In the genomic region with DNA sequence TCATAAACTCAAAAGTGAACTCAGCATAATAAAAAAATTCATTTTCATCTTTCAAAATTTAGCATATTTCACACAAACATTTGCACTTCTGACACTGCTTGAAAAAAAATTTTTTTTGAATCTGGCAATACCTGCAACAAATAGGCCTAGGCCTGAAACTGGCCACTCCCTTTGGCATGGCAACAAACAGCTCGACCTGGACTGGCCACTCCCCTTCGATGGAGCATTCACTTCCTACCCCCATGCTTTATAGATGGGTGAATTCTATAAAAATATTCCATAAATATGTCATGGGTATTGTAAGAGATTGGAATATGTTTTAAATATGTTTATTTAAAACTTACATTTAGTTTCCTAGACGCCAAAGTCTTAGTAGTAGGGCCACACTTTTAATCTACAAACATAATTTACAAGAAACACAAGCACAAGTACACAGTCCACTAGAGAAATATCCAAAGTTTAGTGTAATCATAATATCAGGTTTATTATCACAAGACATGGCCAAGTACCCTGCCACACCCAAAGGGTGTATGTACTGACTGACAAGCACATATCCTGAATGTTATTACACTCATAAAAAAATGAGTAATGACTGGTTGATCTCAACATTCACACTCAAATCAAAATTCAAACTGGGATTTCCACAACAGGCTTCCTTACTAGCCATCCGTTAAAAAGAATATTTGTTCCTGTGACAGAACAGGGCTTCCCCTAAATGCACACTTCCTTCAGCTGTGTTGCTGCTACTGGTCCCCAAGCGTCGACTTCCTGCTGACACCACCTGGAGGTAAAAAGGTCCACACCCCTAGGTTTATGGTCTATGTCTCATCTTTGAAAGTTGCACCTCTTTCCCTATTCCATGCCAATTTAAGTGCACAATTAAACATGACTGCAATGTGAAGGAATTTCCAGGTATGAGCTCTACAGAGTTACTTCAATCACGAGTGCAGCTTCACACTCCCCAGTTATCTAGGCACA, we compare ENCODE assay signal across 22 cellular contexts.
DNase-seq lines count a peak whose midpoint lies in the region; ATAC-seq and TF ChIP-seq lines count a peak whose summit lies in the region.
"Had no signal": no experiment of that assay in that cellular context is flagged by ENCODE, and none has a peak within 500 bp of the region (broad histone marks: within the 10 kb centered on the region; RNA-seq: fewer than 3 reads in every experiment).

No MANE protein-coding gene starts in this region.

- peaks cover 8% of the 10 kb centered on the region for H3K4me1 ChIP-seq in RWPE2 (ENCODE audit: insufficient read depth, poor library complexity, severe bottlenecking)
- H3K4me1 ChIP-seq in esophagus squamous epithelium, result peaks cover 0 to 22% (median 0%) of the 10 kb centered on the region in 3 donors

- peak; percentile 41 for ATAC-seq in HG02642 (IDR thresholded peaks at IDR 0.05; ENCODE audit: poor library complexity, unreplicated experiment)
- peak; percentile 74 for ATAC-seq in RWPE2 (ENCODE audit: low read depth)
- peak; percentile 90 for ATAC-seq in esophagus mucosa
- ATAC-seq in stimulated activated effector memory CD8-positive, alpha-beta T cell treated with anti-CD3 and anti-CD28 coated beads, Interleukin-12 subunit alpha, Interleukin-12 subunit beta, amount 100 ng/mL, for 72 hours, result peak; percentile 65
- ATAC-seq in GM21390 (IDR thresholded peaks at IDR 0.05; ENCODE audit: unreplicated experiment), result no peak

- H3K27ac Mint-ChIP-seq in stimulated activated effector memory CD8-positive, alpha-beta T cell treated with anti-CD3 and anti-CD28 coated beads, Interleukin-12 subunit alpha, Interleukin-12 subunit beta, amount 100 ng/mL, for 72 hours, result no peak overlapping the region
- H3K27ac Mint-ChIP-seq: B cell; nephron; stimulated activated naive CD8-positive, alpha-beta T cell treated with anti-CD3 and anti-CD28 coated beads, Interleukin-15, Interleukin-2, amounts not matched to agents 100 ng/mL and 50 ng/mL, for 24 hours; type B pancreatic cell had no signal

- H3K36me3 Mint-ChIP-seq in stimulated activated effector memory CD8-positive, alpha-beta T cell treated with anti-CD3 and anti-CD28 coated beads, Interleukin-12 subunit alpha, Interleukin-12 subunit beta, amount 100 ng/mL, for 72 hours, result no peaks in the 10 kb centered on the region

- no peak overlapping the region for H3K4me3 ChIP-seq in RWPE2 (ENCODE audit: severe bottlenecking)
- no peak overlapping the region for H3K4me3 ChIP-seq in esophagus squamous epithelium
- H3K4me3 ChIP-seq: GM23248, lung, sigmoid colon had no signal

- no peak overlapping the region for H3K4me3 Mint-ChIP-seq in stimulated activated effector memory CD8-positive, alpha-beta T cell treated with anti-CD3 and anti-CD28 coated beads, Interleukin-12 subunit alpha, Interleukin-12 subunit beta, amount 100 ng/mL, for 72 hours
- H3K4me3 Mint-ChIP-seq: B cell; central memory CD8-positive, alpha-beta T cell; nephron; stimulated activated naive CD8-positive, alpha-beta T cell treated with anti-CD3 and anti-CD28 coated beads, Interleukin-15, Interleukin-2, amounts not matched to agents 100 ng/mL and 50 ng/mL, for 24 hours; type B pancreatic cell had no signal

- intact Hi-C loops in esophagus squamous epithelium (cut with DNase I), result no loop called here

- DNase-seq in RWPE2 (ENCODE audit: low spot score) (no peak), esophagus squamous epithelium (lab: John Stamatoyannopoulos, UW) (no peak)
- DNase-seq in stimulated activated effector memory CD8-positive, alpha-beta T cell treated with anti-CD3 and anti-CD28 coated beads, Interleukin-12 subunit alpha, Interleukin-12 subunit beta, amount 100 ng/mL, for 72 hours (ENCODE audit: low spot score in 2 of 2), result no peak
- DNase-seq in activated CD4-positive, CD25-positive, alpha-beta regulatory T cell (lab: John Stamatoyannopoulos, UW), result no peak
- DNase-seq: activated CD4-positive, CD25-positive, alpha-beta regulatory T cell treated with anti-CD3 and anti-CD28 coated beads, Interleukin-2, amount 50 U/mL, for 72 hours; activated effector memory CD4-positive, alpha-beta T cell treated with Interleukin-2 at 50 U/mL for 16 hours; aorta; effector CD8-positive, alpha-beta T cell; GM23248; NCI-H1417 treated with DMSO at 0.1 percent for 48 hours; NCI-H526 treated with DMSO at 0.1 percent for 48 hours; sigmoid colon; T1000 had no signal

- H3K4me1 Mint-ChIP-seq in stimulated activated effector memory CD8-positive, alpha-beta T cell treated with anti-CD3 and anti-CD28 coated beads, Interleukin-12 subunit alpha, Interleukin-12 subunit beta, amount 100 ng/mL, for 72 hours, result peaks cover 27% of the 10 kb centered on the region

- no peaks in the 10 kb centered on the region for H3K36me3 ChIP-seq in RWPE2 (ENCODE audit: low read depth)
- no peaks in the 10 kb centered on the region for H3K36me3 ChIP-seq in esophagus squamous epithelium
- H3K36me3 ChIP-seq: sigmoid colon had no signal

- peaks cover 3% of the 10 kb centered on the region for H3K9me3 Mint-ChIP-seq in stimulated activated effector memory CD8-positive, alpha-beta T cell treated with anti-CD3 and anti-CD28 coated beads, Interleukin-12 subunit alpha, Interleukin-12 subunit beta, amount 100 ng/mL, for 72 hours
- H3K9me3 Mint-ChIP-seq: central memory CD8-positive, alpha-beta T cell had no signal

- H3K27ac ChIP-seq in RWPE2 (ENCODE audit: poor library complexity, severe bottlenecking) (peak overlapping the region; percentile 64), esophagus squamous epithelium (peak overlapping the region in 2 of 4 donors; percentile 1 to 15)
- H3K27ac ChIP-seq: GM23248, sigmoid colon had no signal

- WGBS in esophagus squamous epithelium, 2 donors, result 48 to 60% methylated on average over 7 of the region's 7 CpGs

- H3K9me3 ChIP-seq in RWPE2 (ENCODE audit: severe bottlenecking), result no peaks in the 10 kb centered on the region
- H3K9me3 ChIP-seq in esophagus squamous epithelium, result no peaks in the 10 kb centered on the region
- H3K9me3 ChIP-seq: sigmoid colon had no signal

- TF ChIP-seq POLR2A in esophagus squamous epithelium (IDR thresholded peaks at IDR 0.05), result no peak

- peak; percentile 5 for TF ChIP-seq CTCF in RWPE2 (IDR thresholded peaks at IDR 0.05; ENCODE audit: poor library complexity, severe bottlenecking)
- TF ChIP-seq CTCF in esophagus squamous epithelium (IDR thresholded peaks at IDR 0.05), result no peak

- H3K27me3 ChIP-seq in RWPE2 (ENCODE audit: insufficient read depth, poor library complexity, severe bottlenecking) (no peaks in the 10 kb centered on the region), esophagus squamous epithelium (no peaks in the 10 kb centered on the region)
- H3K27me3 ChIP-seq: sigmoid colon had no signal
